In genomic region chr10:92849234-92849525, GRCh38 we compare ENCODE assay signal across 8 cellular contexts. TPM values are rescaled to one million over a fixed set of nuclear protein-coding genes. Genes with fewer than 3 reads are reported as not detected.
DNase-seq lines count a peak whose midpoint lies in the region; ATAC-seq, FAIRE-seq and TF ChIP-seq lines count a peak whose summit lies in the region.

No MANE protein-coding gene starts in this region.

- no peaks in the 10 kb centered on the region for H3K27me3 ChIP-seq in astrocyte (ENCODE audit: insufficient read depth, low read length)
- peaks cover 7% of the 10 kb centered on the region for H3K27me3 ChIP-seq in mesendoderm (ENCODE audit: insufficient read depth, low read length, poor library complexity)

- TF ChIP-seq CTCF in astrocyte (IDR thresholded peaks at IDR 0.05; ENCODE audit: insufficient read depth, low read depth, low read length) = no peak

- H3K4me3 ChIP-seq in astrocyte (ENCODE audit: insufficient read depth, low read depth, low read length) (peak overlapping the region; percentile 78), mesendoderm (ENCODE audit: low read length) (no peak overlapping the region)

- no peak overlapping the region for H3K56ac ChIP-seq in mesendoderm (ENCODE audit: low read length)

- no peak overlapping the region for H4K5ac ChIP-seq in mesendoderm (ENCODE audit: low read length)

- H2BK15ac ChIP-seq in mesendoderm (replicated peaks; ENCODE audit: low read depth) = no peak overlapping the region

- no peak overlapping the region for H2AK5ac ChIP-seq in mesendoderm (ENCODE audit: low read length)

- no peaks in the 10 kb centered on the region for H3K4me1 Mint-ChIP-seq in astrocyte (ENCODE audit: low read depth, unreplicated experiment)

- H4K20me1 ChIP-seq in astrocyte (ENCODE audit: insufficient read depth, low read length) = no peaks in the 10 kb centered on the region

- H3K27ac ChIP-seq in astrocyte (ENCODE audit: low read depth, low read length) (no peak overlapping the region), mesendoderm (ENCODE audit: low read depth, low read length) (no peak overlapping the region)

- H3K18ac ChIP-seq in mesendoderm (ENCODE audit: low read length) = no peak overlapping the region

- peaks cover 10% of the 10 kb centered on the region for H3K9me3 Mint-ChIP-seq in astrocyte (ENCODE audit: unreplicated experiment)

- peak; percentile 19 for ATAC-seq in HG03095 (IDR thresholded peaks at IDR 0.05; ENCODE audit: unreplicated experiment)

- no peak overlapping the region for H2BK5ac ChIP-seq in mesendoderm (ENCODE audit: low read length)

- H2AFZ ChIP-seq in astrocyte (ENCODE audit: low read depth, low read length) = peak overlapping the region; percentile 88

- no peaks in the 10 kb centered on the region for H3K79me1 ChIP-seq in mesendoderm (ENCODE audit: low read length)

- H3K4me2 ChIP-seq in astrocyte (ENCODE audit: low read length) (peak overlapping the region; percentile 96), mesendoderm (ENCODE audit: low read length) (peak overlapping the region; percentile 77)

- H3K4ac ChIP-seq in mesendoderm (ENCODE audit: low read depth, low read length) = no peak overlapping the region

- WGBS in mesendoderm (ENCODE audit: extremely low coverage, insufficient coverage, low lambda C conversion rate) = no CpG with 5 or more reads among the region's 7 CpGs

- H3K4me1 ChIP-seq in astrocyte (ENCODE audit: insufficient read depth, low read length) (no peaks in the 10 kb centered on the region), mesendoderm (ENCODE audit: control insufficient read depth, low read depth, low read length) (no peaks in the 10 kb centered on the region)

- H3K36me3 Mint-ChIP-seq in astrocyte (ENCODE audit: low read depth, unreplicated experiment) = no peaks in the 10 kb centered on the region

- H3K79me2 ChIP-seq in astrocyte (ENCODE audit: insufficient read depth, low read length) (peaks cover 3% of the 10 kb centered on the region), mesendoderm (ENCODE audit: control insufficient read depth, insufficient read depth, low read length) (no peaks in the 10 kb centered on the region)

- H3K9me3 ChIP-seq in astrocyte (ENCODE audit: insufficient read depth, low read depth, low read length) = no peaks in the 10 kb centered on the region

- H3K4me3 Mint-ChIP-seq in astrocyte (ENCODE audit: unreplicated experiment) = peak overlapping the region; percentile 85

- H4K8ac ChIP-seq in mesendoderm (ENCODE audit: low read depth, low read length) = no peak overlapping the region

- H3K36me3 ChIP-seq in astrocyte (ENCODE audit: insufficient read depth, low read length) (no peaks in the 10 kb centered on the region), mesendoderm (ENCODE audit: control insufficient read depth, insufficient read depth, low read length) (no peaks in the 10 kb centered on the region)

- DNase-seq in AML-193 (lab: John Stamatoyannopoulos, UW) (peak; percentile 7 to 11), astrocyte (ENCODE audit: low read depth) (no peak), mesendoderm (no peak), activated gamma-delta T cell (lab: John Stamatoyannopoulos, UW) (no peak), NCI-H1048 (lab: John Stamatoyannopoulos, UW) (no peak), 8988T (no peak), middle frontal gyrus (ENCODE audit: extremely low spot score, low spot score) (no peak)

- FAIRE-seq in astrocyte (lab: Jason Lieb, UNC) = no peak

- H3K23ac ChIP-seq in mesendoderm (ENCODE audit: low read length) = no peak overlapping the region

- H3K27me3 Mint-ChIP-seq in astrocyte (ENCODE audit: low read depth, unreplicated experiment) = no peaks in the 10 kb centered on the region

- H3K9ac ChIP-seq in astrocyte (ENCODE audit: low read length) (peak overlapping the region; percentile 84), mesendoderm (ENCODE audit: low read length) (peak overlapping the region; percentile 59)

- H2BK120ac ChIP-seq in mesendoderm (ENCODE audit: low read depth, low read length) = no peak overlapping the region

- H3K27ac Mint-ChIP-seq in astrocyte (ENCODE audit: unreplicated experiment) = no peak overlapping the region

RNA-seq across cellular contexts. Expression of gene EXOC6, which starts 0.9 kb away (rescaled TPM):
- total RNA-seq in astrocyte = 3.4 and 4.9 TPM in 2 replicates
- polyA plus RNA-seq in mesendoderm (2013, experiment 1 of 2) = 5.3 TPM
- polyA plus RNA-seq in mesendoderm (2013, experiment 2 of 2) = 5.2 TPM

Comparison
In these comparisons a context has a peak if more than half of its experiments do, and no peak if none do; other contexts are left out.
1. DNase-seq: peak in AML-193 (2 of 2); none in astrocyte (single experiment), mesendoderm (single experiment), activated gamma-delta T cell (single experiment), NCI-H1048 (single experiment), 8988T (single experiment) and middle frontal gyrus (single experiment).